Comparison of ENCODE assay signal across 1 cellular context in genomic region chr15:78082106-78082742, GRCh38.
TF ChIP-seq lines count a peak whose summit lies in the region.

No MANE protein-coding gene starts in this region.

TF ChIP-seq in K562, 482 proteins besides CTCF, POLR2A, EP300 and RAD21:
- TF ChIP-seq ATF3 (IDR thresholded peaks at IDR 0.05): 0 out of 2 replicates have a peak, but pooled peaks have one; percentile 35
- no peak for TF ChIP-seq ATF3 (CRISPR knock-in tag; conservative IDR thresholded peaks at IDR 0.05)
- no peak for TF ChIP-seq ARID3A (IDR thresholded peaks at IDR 0.05; ENCODE audit: borderline replicate concordance, low read depth, low read length)
- no peak for TF ChIP-seq E2F4 (CRISPR knock-in tag; IDR thresholded peaks at IDR 0.05; ENCODE audit: low read depth)
- peak; percentile 60 for TF ChIP-seq FOSL1 (tag; conservative IDR thresholded peaks at IDR 0.05)
- no peak for TF ChIP-seq ZEB2 (IDR thresholded peaks at IDR 0.05)
- TF ChIP-seq PCBP2 (IDR thresholded peaks at IDR 0.05; ENCODE audit: low read depth, low read length, poor library complexity, severe bottlenecking): no peak
- peak; percentile 57 for TF ChIP-seq JUND (IDR thresholded peaks at IDR 0.05; ENCODE audit: borderline replicate concordance, low read depth, low read length)
- peak; percentile 52; the same call in 2 of the 3 replicates for TF ChIP-seq JUND (tag; IDR thresholded peaks at IDR 0.05; ENCODE audit: borderline replicate concordance, low read depth, low read length)
- no peak for TF ChIP-seq L3MBTL2 (IDR thresholded peaks at IDR 0.05)
TF ChIP-seq in K562: peak in this region for 3.
